Comparison of ENCODE assay signal across 28 cellular contexts in genomic region chr7:10643545-10643944, GRCh38.
DNase-seq lines count a peak whose midpoint lies in the region; ATAC-seq lines count a peak whose summit lies in the region.
"Had no signal": no experiment of that assay in that cellular context is flagged by ENCODE, and none has a peak within 500 bp of the region (broad histone marks: within the 10 kb centered on the region; RNA-seq: fewer than 3 reads in every experiment).

No MANE protein-coding gene starts in this region.

- no peak overlapping the region for H3K4me3 ChIP-seq in BLaER1
- H3K4me3 ChIP-seq in BLaER1 treated with 17β-estradiol and CSF1 and Interleukin-3, amounts not matched to agents 10 nM and 100 nM, result no peak overlapping the region
- H3K4me3 ChIP-seq: esophagus squamous epithelium, hepatocyte, suprapubic skin had no signal

- peak overlapping the region; percentile 27; the same call in 1 of the 2 replicates for H3K27ac ChIP-seq in BLaER1
- H3K27ac ChIP-seq in BLaER1 treated with 17β-estradiol and CSF1 and Interleukin-3, amounts not matched to agents 10 nM and 100 nM, result peak overlapping the region in 2 of 11 experiments; percentile 11 to 25; a peak in 4 of 22 replicates
- H3K27ac ChIP-seq: esophagus squamous epithelium, hepatocyte, RWPE1, suprapubic skin had no signal

- intact Hi-C loops in Right ventricle myocardium inferior (cut with DNase I), result no loop called here

- POLR2A ChIA-PET in T-cell (lab: Charles Lee), result no interaction called here

- H3K4me3 Mint-ChIP-seq in T-cell, result peak overlapping the region in 1 of 3 donors; percentile 8
- H3K4me3 Mint-ChIP-seq in effector memory CD8-positive, alpha-beta T cell, result peak overlapping the region in 1 of 2 donors; percentile 58
- H3K4me3 Mint-ChIP-seq: memory B cell, T-helper 17 cell had no signal

- H4K20me1 ChIP-seq in BLaER1, result no peaks in the 10 kb centered on the region
- no peaks in the 10 kb centered on the region for H4K20me1 ChIP-seq in BLaER1 treated with 17β-estradiol and CSF1 and Interleukin-3, amounts not matched to agents 10 nM and 100 nM

- no peaks in the 10 kb centered on the region for H3K9me3 ChIP-seq in BLaER1
- H3K9me3 ChIP-seq in BLaER1 treated with 17β-estradiol and CSF1 and Interleukin-3, amounts not matched to agents 10 nM and 100 nM (replicated peaks in 1 of 11), result 0 out of 22 replicates have a peak, but pooled peaks cover 0 to 4% (median 0%) of the 10 kb centered on the region in 11 experiments
- H3K9me3 ChIP-seq: esophagus squamous epithelium, SK-N-SH, suprapubic skin had no signal

- peak; percentile 26 to 56 (median 40) for ATAC-seq in T-cell (replicated peaks in 1 of 4)
- ATAC-seq in effector memory CD8-positive, alpha-beta T cell (replicated peaks), result peak; percentile 29
- no peak for ATAC-seq in Right ventricle myocardium inferior
- ATAC-seq: left lobe of liver, sciatic nerve, T-helper 17 cell had no signal

- H3K27me3 Mint-ChIP-seq in T-cell, result no peaks in the 10 kb centered on the region
- no peaks in the 10 kb centered on the region for H3K27me3 Mint-ChIP-seq in effector memory CD8-positive, alpha-beta T cell
- H3K27me3 Mint-ChIP-seq: T-helper 17 cell had no signal

- H3K9me3 Mint-ChIP-seq in T-cell, result no peaks in the 10 kb centered on the region
- no peaks in the 10 kb centered on the region for H3K9me3 Mint-ChIP-seq in effector memory CD8-positive, alpha-beta T cell

- no peaks in the 10 kb centered on the region for H3K36me3 Mint-ChIP-seq in T-cell
- peaks cover 3% of the 10 kb centered on the region for H3K36me3 Mint-ChIP-seq in effector memory CD8-positive, alpha-beta T cell (ENCODE audit: insufficient read depth)
- H3K36me3 Mint-ChIP-seq: memory B cell had no signal

- H3K4me2 ChIP-seq in BLaER1, result peak overlapping the region; percentile 72
- H3K4me2 ChIP-seq in BLaER1 treated with 17β-estradiol and CSF1 and Interleukin-3, amounts not matched to agents 10 nM and 100 nM, result peak overlapping the region; percentile 10 to 81 (median 65); a peak in 20 of 22 replicates
- H3K4me2 ChIP-seq: hepatocyte, SK-N-SH had no signal

- H3K4me1 ChIP-seq in BLaER1, result peaks cover 18% of the 10 kb centered on the region
- peaks cover 10 to 29% (median 20%) of the 10 kb centered on the region in 10 experiments for H3K4me1 ChIP-seq in BLaER1 treated with 17β-estradiol and CSF1 and Interleukin-3, amounts not matched to agents 10 nM and 100 nM
- H3K4me1 ChIP-seq: esophagus squamous epithelium, suprapubic skin had no signal

- DNase-seq in T-cell, result peak in 1 of 34 experiments; percentile 1
- no peak for DNase-seq in effector memory CD8-positive, alpha-beta T cell
- no peak for DNase-seq in Right ventricle myocardium inferior (ENCODE audit: missing footprints)
- DNase-seq in NOMO-1 (lab: John Stamatoyannopoulos, UW; ENCODE audit: unreplicated experiment in 2 of 2), result no peak
- no peak for DNase-seq in NCI-H1436 treated with DMSO at 0.1 percent for 48 hours (lab: John Stamatoyannopoulos, UW)
- DNase-seq: activated CD4-positive, alpha-beta T cell treated with anti-CD3 and anti-CD28 coated beads, Interleukin-2, amount 50 U/mL, for 1 hour; central memory CD4-positive, alpha-beta T cell; dermis blood vessel endothelial cell; esophagus squamous epithelium; foreskin melanocyte; MM.1S; NCI-H1417 treated with DMSO at 0.1 percent for 48 hours; NCI-H2081 treated with DMSO at 0.1 percent for 48 hours; NCI-H345; NCI-H82; SK-N-SH; stimulated activated CD4-positive, alpha-beta T cell treated with anti-CD3 and anti-CD28 coated beads, Interleukin-12 subunit alpha, Interleukin-12 subunit beta, amount 100 ng/mL, for 4 hours; stimulated activated CD4-positive, alpha-beta T cell treated with anti-CD3 and anti-CD28 coated beads, Interleukin-4, amount 100 ng/mL, for 1 hour; T-helper 17 cell had no signal

- no peaks in the 10 kb centered on the region for H3K36me3 ChIP-seq in BLaER1
- no peaks in the 10 kb centered on the region for H3K36me3 ChIP-seq in BLaER1 treated with 17β-estradiol and CSF1 and Interleukin-3, amounts not matched to agents 10 nM and 100 nM
- H3K36me3 ChIP-seq: esophagus squamous epithelium, suprapubic skin had no signal

- no peak overlapping the region for H3K27ac Mint-ChIP-seq in T-cell
- peak overlapping the region in 1 of 2 donors; percentile 0 for H3K27ac Mint-ChIP-seq in effector memory CD8-positive, alpha-beta T cell
- H3K27ac Mint-ChIP-seq: memory B cell, progenitor cell of endocrine pancreas, T-helper 17 cell had no signal

- no peak overlapping the region for H3K9ac ChIP-seq in BLaER1
- H3K9ac ChIP-seq in BLaER1 treated with 17β-estradiol and CSF1 and Interleukin-3, amounts not matched to agents 10 nM and 100 nM, result no peak overlapping the region
- H3K9ac ChIP-seq: SK-N-SH had no signal

- H3K4me1 Mint-ChIP-seq in T-cell, result peaks cover 16 to 25% (median 21%) of the 10 kb centered on the region in 3 donors
- H3K4me1 Mint-ChIP-seq in effector memory CD8-positive, alpha-beta T cell (ENCODE audit: low read depth in 2 of 2), result peaks cover 6 to 10% of the 10 kb centered on the region in 2 donors
- H3K4me1 Mint-ChIP-seq: memory B cell had no signal

- no peaks in the 10 kb centered on the region for H3K27me3 ChIP-seq in BLaER1
- H3K27me3 ChIP-seq in BLaER1 treated with 17β-estradiol and CSF1 and Interleukin-3, amounts not matched to agents 10 nM and 100 nM, result no peaks in the 10 kb centered on the region
- H3K27me3 ChIP-seq: esophagus squamous epithelium, hepatocyte, suprapubic skin had no signal

- CTCF ChIA-PET in T-cell (lab: Charles Lee), result no interaction called here
